13 cellular contexts compared by ENCODE assay signal in genomic region chr6:134363323-134364039, GRCh38. TPM values are rescaled to one million over a fixed set of nuclear protein-coding genes. Genes with fewer than 3 reads are reported as not detected.
DNase-seq lines count a peak whose midpoint lies in the region; ATAC-seq and FAIRE-seq lines count a peak whose summit lies in the region.
"Had no signal": no experiment of that assay in that cellular context is flagged by ENCODE, and none has a peak within 500 bp of the region (broad histone marks: within the 10 kb centered on the region; RNA-seq: fewer than 3 reads in every experiment).

No MANE protein-coding gene starts in this region.

- no peak overlapping the region for H3K27ac Mint-ChIP-seq in stimulated activated memory B cell treated with anti-CD40 and anti-IgM and Interleukin-4, amounts not matched to agents 10 μg/mL and 1 μg/mL and 100 μg/mL, for 72 hours

- no peak for FAIRE-seq in frontal cortex (lab: Jason Lieb, UNC)
- FAIRE-seq: pancreas had no signal

- H3K36me3 Mint-ChIP-seq in stimulated activated memory B cell treated with anti-CD40 and anti-IgM and Interleukin-4, amounts not matched to agents 10 μg/mL and 1 μg/mL and 100 μg/mL, for 72 hours = no peaks in the 10 kb centered on the region

- no peak for ATAC-seq in stimulated activated memory B cell treated with anti-CD40 and anti-IgM and Interleukin-4, amounts not matched to agents 10 μg/mL and 1 μg/mL and 100 μg/mL, for 72 hours
- ATAC-seq: pancreas had no signal

- peaks cover 2% of the 10 kb centered on the region for H3K4me1 Mint-ChIP-seq in stimulated activated memory B cell treated with anti-CD40 and anti-IgM and Interleukin-4, amounts not matched to agents 10 μg/mL and 1 μg/mL and 100 μg/mL, for 72 hours

- DNase-seq in EH (ENCODE audit: low read depth) = peak; percentile 86
- peak; percentile 88 for DNase-seq in NCI-H146 treated with DMSO at 0.1 percent for 48 hours (lab: John Stamatoyannopoulos, UW; ENCODE audit: unreplicated experiment)
- DNase-seq in brain pericyte (ENCODE audit: low read depth, low spot score) = peak; percentile 72
- peak; percentile 60 for DNase-seq in non-pigmented ciliary epithelial cell (ENCODE audit: low read depth)
- no peak for DNase-seq in frontal cortex (ENCODE audit: low spot score in 2 of 2)
- DNase-seq in NCI-H524 treated with DMSO at 0.1 percent for 48 hours (lab: John Stamatoyannopoulos, UW) = no peak
- DNase-seq in activated naive CD4-positive, alpha-beta T cell treated with Interleukin-2 at 50 U/mL for 16 hours = no peak
- DNase-seq: Caco-2; NCI-H446 treated with DMSO at 0.1 percent for 48 hours; pancreas; SHP77 treated with DMSO at 0.1 percent for 48 hours; stimulated activated CD4-positive, alpha-beta T cell treated with anti-CD3 and anti-CD28 coated beads, Interleukin-4, amount 100 ng/mL, for 4 hours had no signal

- no peak overlapping the region for H3K4me3 Mint-ChIP-seq in stimulated activated memory B cell treated with anti-CD40 and anti-IgM and Interleukin-4, amounts not matched to agents 10 μg/mL and 1 μg/mL and 100 μg/mL, for 72 hours

- no peaks in the 10 kb centered on the region for H3K27me3 Mint-ChIP-seq in stimulated activated memory B cell treated with anti-CD40 and anti-IgM and Interleukin-4, amounts not matched to agents 10 μg/mL and 1 μg/mL and 100 μg/mL, for 72 hours

- no peaks in the 10 kb centered on the region for H3K9me3 Mint-ChIP-seq in stimulated activated memory B cell treated with anti-CD40 and anti-IgM and Interleukin-4, amounts not matched to agents 10 μg/mL and 1 μg/mL and 100 μg/mL, for 72 hours

RNA-seq across cellular contexts. Expression of gene SGK1, which starts 45.6 kb away (rescaled TPM):
- 54.6 TPM for total RNA-seq in frontal cortex

Comparison
In these comparisons a context has a peak if more than half of its experiments do, and no peak if none do; other contexts are left out.
1. DNase-seq: peak in EH (single experiment), NCI-H146 treated with DMSO at 0.1 percent for 48 hours (single experiment), brain pericyte (single experiment) and non-pigmented ciliary epithelial cell (single experiment); none in frontal cortex (0 of 2), NCI-H524 treated with DMSO at 0.1 percent for 48 hours (single experiment) and activated naive CD4-positive, alpha-beta T cell treated with Interleukin-2 at 50 U/mL for 16 hours (single experiment).